Comparison of ENCODE assay signal across 2 cellular contexts in the genomic region with DNA sequence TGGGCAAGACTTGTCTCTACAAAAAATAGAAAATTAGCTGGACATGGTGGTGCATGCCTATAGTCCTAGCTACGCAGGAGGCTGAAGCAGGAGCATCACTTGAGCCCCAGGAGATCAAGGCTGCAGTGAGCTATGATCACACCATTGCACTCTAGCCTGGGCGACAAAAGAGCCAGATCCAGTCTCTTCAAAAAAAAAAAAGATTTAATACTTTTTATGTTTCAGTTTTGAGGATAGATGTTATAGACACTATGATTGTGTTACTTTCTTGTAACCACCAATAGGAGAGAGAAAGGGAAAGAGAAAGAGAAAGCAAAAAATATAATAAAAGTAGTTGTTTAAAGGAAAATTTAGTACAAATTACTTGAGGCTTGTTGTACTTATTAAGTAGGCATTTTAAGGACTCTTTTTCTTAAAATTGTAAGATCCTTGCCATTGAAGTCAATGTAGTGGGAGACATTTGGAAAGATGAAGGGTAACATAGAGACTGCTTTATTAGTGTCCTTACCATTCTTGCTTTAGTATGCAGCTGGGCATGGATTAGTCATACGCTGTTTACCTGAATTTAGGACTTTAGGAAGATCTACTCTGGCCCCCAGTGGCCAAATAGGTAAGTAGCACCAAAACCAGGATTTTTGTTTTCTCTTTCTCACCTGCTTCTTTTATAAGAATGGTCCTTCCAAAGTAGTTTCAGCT.
TF ChIP-seq lines count a peak whose summit lies in the region.

No MANE protein-coding gene starts in this region.

TF ChIP-seq in A549, 52 proteins besides CTCF, POLR2A, EP300 and RAD21:
- TF ChIP-seq EHMT2 (IDR thresholded peaks at IDR 0.05; ENCODE audit: low read depth) (no peak), CBX2 (IDR thresholded peaks at IDR 0.05; ENCODE audit: borderline replicate concordance, low read depth) (no peak), ZFP36 (IDR thresholded peaks at IDR 0.05; ENCODE audit: borderline replicate concordance, partially characterized antibody) (no peak), RCOR1 (IDR thresholded peaks at IDR 0.05; ENCODE audit: low read depth, low read length) (no peak), FOXS1 (CRISPR knock-in tag; IDR thresholded peaks at IDR 0.05) (no peak), E2F6 (IDR thresholded peaks at IDR 0.05; ENCODE audit: borderline replicate concordance, low read depth) (no peak), GATA3 (IDR thresholded peaks at IDR 0.05; ENCODE audit: borderline replicate concordance) (no peak), SMC3 (IDR thresholded peaks at IDR 0.05) (peak; percentile 77), MAX (IDR thresholded peaks at IDR 0.05) (no peak), ESRRA (IDR thresholded peaks at IDR 0.05; ENCODE audit: borderline replicate concordance, low read length) (no peak), FOSL2 (IDR thresholded peaks at IDR 0.05) (no peak), FOSL2 (CRISPR knock-in tag; IDR thresholded peaks at IDR 0.05) (peak; percentile 79), POLR2AphosphoS2 (conservative IDR thresholded peaks at IDR 0.05; ENCODE audit: low read length) (no peak), JUN (IDR thresholded peaks at IDR 0.05) (no peak), BHLHE40 (IDR thresholded peaks at IDR 0.05; ENCODE audit: low read depth, low read length) (no peak)

TF ChIP-seq in K562, 482 proteins besides CTCF, POLR2A, EP300 and RAD21:
- TF ChIP-seq JUND (IDR thresholded peaks at IDR 0.05; ENCODE audit: borderline replicate concordance, low read depth, low read length) (peak; percentile 59; the same call in 1 of the 2 replicates), JUND (tag; IDR thresholded peaks at IDR 0.05; ENCODE audit: borderline replicate concordance, low read depth, low read length) (0 out of 3 replicates have a peak, but pooled peaks have one; percentile 50), USF2 (CRISPR knock-in tag; IDR thresholded peaks at IDR 0.05) (no peak), ZNF253 (CRISPR knock-in tag; conservative IDR thresholded peaks at IDR 0.05) (no peak), FOXK2 (conservative IDR thresholded peaks at IDR 0.05 in 1 of 2, IDR thresholded peaks at IDR 0.05 in 1 of 2; ENCODE audit: low read depth in 2 of 2) (peak; percentile 59 to 73; a peak in 3 of 4 replicates), TAF7 (tag; IDR thresholded peaks at IDR 0.05) (no peak), FOSL1 (tag; conservative IDR thresholded peaks at IDR 0.05) (peak; percentile 49), SMC3 (conservative IDR thresholded peaks at IDR 0.05; ENCODE audit: insufficient read depth, low read depth, low read length) (peak; percentile 44; the same call in 1 of the 2 replicates)
